In the genomic region with DNA sequence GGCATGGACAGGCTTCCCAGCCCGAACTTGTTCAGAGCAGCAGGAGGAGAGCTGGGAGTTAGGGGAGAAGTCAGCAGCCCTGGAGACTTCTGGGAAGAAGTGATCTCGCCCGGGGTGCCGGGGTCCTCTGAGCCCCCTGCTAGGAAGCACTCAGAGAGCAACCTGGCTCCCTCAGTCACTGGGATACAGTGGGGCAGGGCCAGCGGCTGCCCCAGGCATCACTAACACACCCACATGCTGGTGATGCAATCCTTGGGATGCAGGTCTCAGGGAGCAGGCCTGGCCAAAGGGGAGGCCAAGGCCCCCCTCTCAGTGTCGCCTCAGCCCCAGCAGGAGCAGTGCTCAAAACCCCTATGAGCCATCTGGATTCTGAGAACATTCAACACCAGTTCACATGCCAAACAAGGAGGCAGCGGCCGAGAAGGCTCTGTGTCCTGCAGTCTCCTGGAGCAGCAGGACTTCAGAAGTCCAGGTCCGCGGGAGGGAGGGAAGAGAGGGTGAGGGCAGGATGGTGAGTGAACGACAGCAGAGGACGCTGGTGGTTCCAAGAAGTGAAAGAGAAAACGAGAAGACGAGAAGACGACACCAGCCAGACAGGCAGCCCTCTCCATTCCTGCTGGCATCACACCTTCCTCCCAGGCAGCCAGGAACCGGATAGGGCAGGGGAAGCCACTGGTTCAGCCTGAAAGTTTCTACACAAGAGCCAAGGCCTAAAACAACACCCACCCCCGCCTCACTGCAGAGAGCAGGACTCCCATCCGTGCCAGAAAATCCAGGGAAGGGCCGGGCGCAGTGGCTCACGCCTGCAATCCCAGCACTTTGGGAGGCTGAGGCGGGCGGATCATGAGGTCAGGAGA, we compare ENCODE assay signal across 18 cellular contexts. TPM values are rescaled to one million over a fixed set of nuclear protein-coding genes. Genes with fewer than 3 reads are reported as not detected.
DNase-seq lines count a peak whose midpoint lies in the region; ATAC-seq and TF ChIP-seq lines count a peak whose summit lies in the region.
"Had no signal": no experiment of that assay in that cellular context is flagged by ENCODE, and none has a peak within 500 bp of the region (broad histone marks: within the 10 kb centered on the region; RNA-seq: fewer than 3 reads in every experiment).

No MANE protein-coding gene starts in this region.

- H4K20me1 ChIP-seq in BLaER1 treated with 17β-estradiol and CSF1 and Interleukin-3, amounts not matched to agents 10 nM and 100 nM: peaks cover 0 to 13% (median 10%) of the 10 kb centered on the region in 11 experiments; a peak in 9 of 22 replicates
- H4K20me1 ChIP-seq in neural progenitor cell (ENCODE audit: low read depth): peaks cover 10% of the 10 kb centered on the region

- intact Hi-C loops in prostate gland (cut with DNase I): no loop called here

- no peak overlapping the region for H3K4me3 Mint-ChIP-seq in neural progenitor cell
- H3K4me3 Mint-ChIP-seq: natural killer cell treated with Interleukin-12 subunit alpha and Interleukin-12 subunit beta and Interleukin-15 and Interleukin-18, amount 100 ng/mL, for 72 hours had no signal

- H3K27ac ChIP-seq in BLaER1 treated with 17β-estradiol and CSF1 and Interleukin-3, amounts not matched to agents 10 nM and 100 nM: peak overlapping the region in 7 of 11 experiments; percentile 14 to 81 (median 30); a peak in 10 of 22 replicates
- H3K27ac ChIP-seq in cingulate gyrus (ENCODE audit: low read depth, low read length): peak overlapping the region; percentile 7
- peak overlapping the region; percentile 90 to 93 for H3K27ac ChIP-seq in prostate gland
- H3K27ac ChIP-seq in neural progenitor cell: no peak overlapping the region

- no peaks in the 10 kb centered on the region for H3K27me3 ChIP-seq in BLaER1 treated with 17β-estradiol and CSF1 and Interleukin-3, amounts not matched to agents 10 nM and 100 nM
- no peaks in the 10 kb centered on the region for H3K27me3 ChIP-seq in NT2/D1 (ENCODE audit: insufficient read depth, insufficient read length)
- no peaks in the 10 kb centered on the region for H3K27me3 ChIP-seq in prostate gland (replicated peaks; ENCODE audit: insufficient read depth)
- H3K27me3 ChIP-seq in neural progenitor cell: no peaks in the 10 kb centered on the region

- H3F3A ChIP-seq in neural progenitor cell (ENCODE audit: low read depth): peaks cover 24% of the 10 kb centered on the region

- DNase-seq in NT2/D1 (ENCODE audit: low read depth, low spot score) (no peak), prostate gland (ENCODE audit: low spot score) (peak; percentile 78), OCI-M1 (lab: John Stamatoyannopoulos, UW) (no peak), neural progenitor cell (ENCODE audit: low spot score) (no peak), NCI-H1105 treated with DMSO at 0.1 percent for 48 hours (lab: John Stamatoyannopoulos, UW) (no peak)
- DNase-seq: activated CD4-positive, CD25-positive, alpha-beta regulatory T cell; activated gamma-delta T cell; NCI-H1417; NCI-H774; substantia nigra had no signal

- H3K4me3 ChIP-seq in BLaER1 treated with 17β-estradiol and CSF1 and Interleukin-3, amounts not matched to agents 10 nM and 100 nM: peak overlapping the region in 1 of 10 experiments; percentile 40; a peak in 1 of 20 replicates
- H3K4me3 ChIP-seq in NT2/D1 (ENCODE audit: insufficient read length, low read depth) (no peak overlapping the region), prostate gland (peak overlapping the region in 1 of 2 donors; percentile 85), neural progenitor cell (no peak overlapping the region)
- H3K4me3 ChIP-seq: coronary artery, lung had no signal

- WGBS in prostate gland: 79% methylated on average over 23 of the region's 23 CpGs

- H3K9ac ChIP-seq in BLaER1 treated with 17β-estradiol and CSF1 and Interleukin-3, amounts not matched to agents 10 nM and 100 nM: peak overlapping the region in 6 of 11 experiments; percentile 6 to 70 (median 52); a peak in 8 of 22 replicates
- H3K9ac ChIP-seq in NT2/D1 (ENCODE audit: insufficient read length, low read depth) (peak overlapping the region; percentile 5), neural progenitor cell (no peak overlapping the region)

- peaks cover 20% of the 10 kb centered on the region for H3K27me3 Mint-ChIP-seq in neural progenitor cell (ENCODE audit: insufficient read depth, low read depth)
- H3K27me3 Mint-ChIP-seq: natural killer cell treated with Interleukin-12 subunit alpha and Interleukin-12 subunit beta and Interleukin-15 and Interleukin-18, amount 100 ng/mL, for 72 hours had no signal

- H3K4me1 ChIP-seq in BLaER1 treated with 17β-estradiol and CSF1 and Interleukin-3, amounts not matched to agents 10 nM and 100 nM: peaks cover 76 to 84% (median 81%) of the 10 kb centered on the region in 10 experiments
- H3K4me1 ChIP-seq in NT2/D1 (ENCODE audit: insufficient read depth, insufficient read length): peaks cover 7% of the 10 kb centered on the region
- H3K4me1 ChIP-seq in prostate gland (replicated peaks): peaks cover 4% of the 10 kb centered on the region
- H3K4me1 ChIP-seq in neural progenitor cell: no peaks in the 10 kb centered on the region

- no peak for TF ChIP-seq POLR2A in prostate gland (IDR thresholded peaks at IDR 0.05)

- H3K9me3 ChIP-seq in BLaER1 treated with 17β-estradiol and CSF1 and Interleukin-3, amounts not matched to agents 10 nM and 100 nM (replicated peaks in 1 of 11): peaks cover 0 to 12% (median 8%) of the 10 kb centered on the region in 11 experiments; a peak in 12 of 22 replicates
- H3K9me3 ChIP-seq in NT2/D1 (ENCODE audit: insufficient read depth, low read length) (peaks cover 20% of the 10 kb centered on the region; the same call in 1 of the 2 replicates), prostate gland (no peaks in the 10 kb centered on the region), neural progenitor cell (ENCODE audit: low read depth) (peaks cover 6% of the 10 kb centered on the region)

- no peaks in the 10 kb centered on the region for H3K79me2 ChIP-seq in neural progenitor cell (ENCODE audit: low read depth)

- H2AFZ ChIP-seq in neural progenitor cell (replicated peaks): no peak overlapping the region

- peaks cover 12% of the 10 kb centered on the region for H3K36me3 Mint-ChIP-seq in neural progenitor cell
- H3K36me3 Mint-ChIP-seq: natural killer cell treated with Interleukin-12 subunit alpha and Interleukin-12 subunit beta and Interleukin-15 and Interleukin-18, amount 100 ng/mL, for 72 hours had no signal

- peak overlapping the region; percentile 63 to 93 (median 85) for H3K4me2 ChIP-seq in BLaER1 treated with 17β-estradiol and CSF1 and Interleukin-3, amounts not matched to agents 10 nM and 100 nM
- H3K4me2 ChIP-seq in neural progenitor cell: no peak overlapping the region

- ATAC-seq in HG03196 (IDR thresholded peaks at IDR 0.05; ENCODE audit: unreplicated experiment): no peak
- ATAC-seq: HCT116; natural killer cell treated with Interleukin-12 subunit alpha and Interleukin-12 subunit beta and Interleukin-15 and Interleukin-18, amount 100 ng/mL, for 72 hours had no signal

- peaks cover 17% of the 10 kb centered on the region for H3K4me1 Mint-ChIP-seq in neural progenitor cell

- peaks cover 12% of the 10 kb centered on the region for H3K9me3 Mint-ChIP-seq in neural progenitor cell
- H3K9me3 Mint-ChIP-seq: natural killer cell treated with Interleukin-12 subunit alpha and Interleukin-12 subunit beta and Interleukin-15 and Interleukin-18, amount 100 ng/mL, for 72 hours had no signal

- peaks cover 0 to 11% (median 1%) of the 10 kb centered on the region in 11 experiments; a peak in 8 of 22 replicates for H3K36me3 ChIP-seq in BLaER1 treated with 17β-estradiol and CSF1 and Interleukin-3, amounts not matched to agents 10 nM and 100 nM
- H3K36me3 ChIP-seq in NT2/D1 (ENCODE audit: insufficient read depth, insufficient read length, low read length): peaks cover 7% of the 10 kb centered on the region
- H3K36me3 ChIP-seq in prostate gland: no peaks in the 10 kb centered on the region
- no peaks in the 10 kb centered on the region for H3K36me3 ChIP-seq in neural progenitor cell

- TF ChIP-seq CTCF in prostate gland (IDR thresholded peaks at IDR 0.05): no peak
- no peak for TF ChIP-seq CTCF in neural progenitor cell (IDR thresholded peaks at IDR 0.05)

- H3K27ac Mint-ChIP-seq in neural progenitor cell: no peak overlapping the region
- H3K27ac Mint-ChIP-seq: natural killer cell treated with Interleukin-12 subunit alpha and Interleukin-12 subunit beta and Interleukin-15 and Interleukin-18, amount 100 ng/mL, for 72 hours had no signal

RNA-seq across cellular contexts. Expression of a gene that starts 2.3 kb away (rescaled TPM):
- total RNA-seq in prostate gland (10 to 100 TPM; 34.2 to 64.3 TPM), neural progenitor cell (ENCODE audit: low replicate concordance) (0.13 and 0.31 TPM in 2 replicates)
- total RNA-seq: G401 had no signal

RNA-seq across cellular contexts. Expression of a gene that starts 3.8 kb away (rescaled TPM):
- total RNA-seq in prostate gland (100 to 1,000 TPM in 1 of 2 donors, 10 to 100 TPM in 1; 75.8 to 133 TPM), neural progenitor cell (ENCODE audit: low replicate concordance) (10.3 and 36.9 TPM in 2 replicates)

RNA-seq across cellular contexts. Expression of a gene that starts 30.8 kb away (rescaled TPM):
- 10 to 100 TPM; 34.3 to 62.4 TPM for total RNA-seq in prostate gland
- 37.6 and 55.2 TPM in 2 replicates for total RNA-seq in neural progenitor cell (ENCODE audit: low replicate concordance)

RNA-seq across cellular contexts. Expression of a gene that starts 42.4 kb away (rescaled TPM):
- 10 to 100 TPM; 20.8 to 34.8 TPM for total RNA-seq in prostate gland
- total RNA-seq in neural progenitor cell (ENCODE audit: low replicate concordance): 34.4 and 52.4 TPM in 2 replicates

RNA-seq across cellular contexts. Expression of a gene that starts 57.6 kb away (rescaled TPM):
- total RNA-seq in prostate gland (100 to 1,000 TPM; 123 to 126 TPM), neural progenitor cell (ENCODE audit: low replicate concordance) (12.9 and 34.4 TPM in 2 replicates)

Comparison
In these comparisons a context has a peak if more than half of its experiments do, and no peak if none do; other contexts are left out.
1. RNA of a gene that starts 2.3 kb away (total RNA-seq): 34.2 to 64.3 TPM in prostate gland; 0.13 to 0.31 TPM in neural progenitor cell; every median in the first group is over 10 times any median in the second.